Comparison of ENCODE assay signal across 1 cellular context in genomic region chr17:78130439-78131101, GRCh38.
TF ChIP-seq lines count a peak whose summit lies in the region.

Gene TMC8, plus strand, starts transcription at chr17:78130771. Its CDS starts 818 bp downstream, at chr17:78131589.

TF ChIP-seq in GM23338, 12 proteins besides CTCF, POLR2A, EP300 and RAD21 (continued from another document):
- TF ChIP-seq ZNF462 (CRISPR knock-in tag; IDR thresholded peaks at IDR 0.05) (no peak), EZH2 (IDR thresholded peaks at IDR 0.05; ENCODE audit: low read depth, unreplicated experiment) (no peak), EZH2phosphoT487 (IDR thresholded peaks at IDR 0.05; ENCODE audit: unreplicated experiment) (no peak), JUNB (IDR thresholded peaks at IDR 0.05; ENCODE audit: unreplicated experiment) (no peak), REST (IDR thresholded peaks at IDR 0.05; ENCODE audit: unreplicated experiment) (no peak), NANOG (IDR thresholded peaks at IDR 0.05; ENCODE audit: borderline replicate concordance) (no peak), STAT1 (IDR thresholded peaks at IDR 0.05; ENCODE audit: unreplicated experiment) (no peak), ETS1 (IDR thresholded peaks at IDR 0.05) (no peak)
